In genomic region chr2:85308951-85309555, GRCh38 we compare ENCODE assay signal across 8 cellular contexts. TPM values are rescaled to one million over a fixed set of nuclear protein-coding genes. Genes with fewer than 3 reads are reported as not detected.
A peak's percentile ranks its signal among the peaks of the same experiment; 100 is the strongest.
DNase-seq lines count a peak whose midpoint lies in the region; ATAC-seq and TF ChIP-seq lines count a peak whose summit lies in the region.

No MANE protein-coding gene starts in this region.

- peak overlapping the region; percentile 64 for H3K4me2 ChIP-seq in fibroblast of lung (ENCODE audit: extremely low read depth, insufficient read depth, low read length)

- no peaks in the 10 kb centered on the region for H3K79me2 ChIP-seq in fibroblast of lung (ENCODE audit: control insufficient read depth, insufficient read depth, low read length)

- H3K27ac ChIP-seq in fibroblast of lung (ENCODE audit: insufficient read depth, low read length): peak overlapping the region; percentile 13

- H3K27me3 ChIP-seq in fibroblast of lung (ENCODE audit: control insufficient read depth, insufficient read depth, low read length): no peaks in the 10 kb centered on the region

- no peak overlapping the region for H2AFZ ChIP-seq in fibroblast of lung (ENCODE audit: low read length)

- no peaks in the 10 kb centered on the region for H3K27me3 Mint-ChIP-seq in osteocyte (ENCODE audit: unreplicated experiment)

- H3K36me3 ChIP-seq in fibroblast of lung (ENCODE audit: control insufficient read depth, insufficient read depth, low read length): peaks cover 2% of the 10 kb centered on the region

- no peaks in the 10 kb centered on the region for H4K20me1 ChIP-seq in fibroblast of lung (ENCODE audit: control insufficient read depth, extremely low read depth, insufficient read depth, low read length)

- H3K9ac ChIP-seq in fibroblast of lung (ENCODE audit: insufficient read depth, low read length): peak overlapping the region; percentile 30

- intact Hi-C loops in Right ventricle myocardium inferior (cut with DNase I): no loop called here
- intact Hi-C loops in cardiac septum (cut with DNase I): no loop called here

- H3K4me3 Mint-ChIP-seq in osteocyte (ENCODE audit: unreplicated experiment): no peak overlapping the region

- H3K9me3 ChIP-seq in fibroblast of lung (ENCODE audit: control insufficient read depth, insufficient read depth, low read depth, low read length): no peaks in the 10 kb centered on the region

- no peaks in the 10 kb centered on the region for H3K9me3 Mint-ChIP-seq in osteocyte (ENCODE audit: unreplicated experiment)

- DNase-seq in Right ventricle myocardium inferior (ENCODE audit: missing footprints) (no peak), cardiac septum (ENCODE audit: low spot score) (no peak), RPMI7951 (ENCODE audit: low read depth) (peak; percentile 47), fibroblast of lung (ENCODE audit: low read depth in 2 of 2) (peak; percentile 65 to 69), osteocyte (ENCODE audit: extremely low spot score, unreplicated experiment) (no peak), NK-92 (lab: John Stamatoyannopoulos, UW; ENCODE audit: unreplicated experiment) (no peak), GM10266 (ENCODE audit: extremely low spot score) (no peak)

- peak; percentile 35 for ATAC-seq in Right ventricle myocardium inferior
- no peak for ATAC-seq in GM19328 (IDR thresholded peaks at IDR 0.05; ENCODE audit: unreplicated experiment)

- peaks cover 20% of the 10 kb centered on the region for H3K4me1 Mint-ChIP-seq in osteocyte (ENCODE audit: unreplicated experiment)

- H3K4me3 ChIP-seq in fibroblast of lung (replicated peaks in 1 of 4; ENCODE audit: control extremely low read depth in 1 of 4, insufficient read depth in 1 of 4, low read depth in 3 of 4, low read length in 4 of 4): no peak overlapping the region

- peaks cover 33% of the 10 kb centered on the region for H3K36me3 Mint-ChIP-seq in osteocyte (ENCODE audit: unreplicated experiment)

- TF ChIP-seq CTCF in fibroblast of lung (conservative IDR thresholded peaks at IDR 0.05 in 1 of 2, IDR thresholded peaks at IDR 0.05 in 1 of 2; ENCODE audit: low read depth in 1 of 2, low read length in 2 of 2): no peak
- TF ChIP-seq CTCF in osteocyte (IDR thresholded peaks at IDR 0.05): no peak
- TF ChIP-seq CTCF in GM10266 (IDR thresholded peaks at IDR 0.05; ENCODE audit: control insufficient read depth, insufficient read depth, low read depth, missing control alignments): no peak

- peaks cover 9% of the 10 kb centered on the region for H3K4me1 ChIP-seq in fibroblast of lung (ENCODE audit: control insufficient read depth, extremely low read depth, insufficient read depth, low read length)

- peak overlapping the region; percentile 71 for H3K27ac Mint-ChIP-seq in osteocyte (ENCODE audit: unreplicated experiment)

RNA-seq across cellular contexts. Expression of gene TGOLN2, which starts 18.7 kb away (rescaled TPM):
- total RNA-seq in Right ventricle myocardium inferior (65.6 TPM), cardiac septum (75.1 TPM), fibroblast of lung (80.4 and 112 TPM in 2 replicates), osteocyte (91.2 and 94.8 TPM in 2 replicates)
- total RNA-seq in RPMI7951 (2014; rRNA removed; shearing (Covaris generic)): 101 and 112 TPM in 2 replicates
- 128 and 130 TPM in 2 replicates for polyA plus RNA-seq in fibroblast of lung
- 67.5 and 80.2 TPM in 2 replicates for polyA plus RNA-seq in fibroblast of lung (2012)
- polyA minus RNA-seq in fibroblast of lung (ENCODE audit: low replicate concordance): 56.9 and 61.9 TPM in 2 replicates

RNA-seq across cellular contexts. Expression of gene RETSAT, which starts 45.3 kb away (rescaled TPM):
- total RNA-seq in Right ventricle myocardium inferior (44.8 TPM), cardiac septum (16.6 TPM), fibroblast of lung (61.6 and 87.0 TPM in 2 replicates), osteocyte (34.1 and 38.8 TPM in 2 replicates)
- 47.3 and 47.9 TPM in 2 replicates for total RNA-seq in RPMI7951 (2014; rRNA removed; shearing (Covaris generic))
- 38.6 and 39.3 TPM in 2 replicates for polyA plus RNA-seq in fibroblast of lung
- 38.2 and 40.7 TPM in 2 replicates for polyA plus RNA-seq in fibroblast of lung (2012)
- polyA minus RNA-seq in fibroblast of lung (ENCODE audit: low replicate concordance): 196 and 199 TPM in 2 replicates

RNA-seq across cellular contexts. Expression of gene ELMOD3, which starts 45.5 kb away (rescaled TPM):
- total RNA-seq in Right ventricle myocardium inferior (10.2 TPM), cardiac septum (9.8 TPM), fibroblast of lung (20.3 and 27.9 TPM in 2 replicates), osteocyte (19.6 and 21.1 TPM in 2 replicates)
- total RNA-seq in RPMI7951 (2014; rRNA removed; shearing (Covaris generic)): 18.1 and 18.6 TPM in 2 replicates
- 11.8 and 13.0 TPM in 2 replicates for polyA plus RNA-seq in fibroblast of lung
- 7.1 and 7.5 TPM in 2 replicates for polyA plus RNA-seq in fibroblast of lung (2012)
- polyA minus RNA-seq in fibroblast of lung (ENCODE audit: low replicate concordance): 9.3 and 12.6 TPM in 2 replicates

Comparison
In these comparisons a context has a peak if more than half of its experiments do, and no peak if none do; other contexts are left out.
1. DNase-seq: peak in RPMI7951 (single experiment) and fibroblast of lung (2 of 2); none in Right ventricle myocardium inferior (single experiment), cardiac septum (single experiment), osteocyte (single experiment), NK-92 (single experiment) and GM10266 (single experiment).